ENCODE assay signal across 11 cellular contexts in genomic region chr1:181893937-181894336, GRCh38.
"Had no signal": no experiment of that assay in that cellular context is flagged by ENCODE, and none has a peak within 500 bp of the region (broad histone marks: within the 10 kb centered on the region; RNA-seq: fewer than 3 reads in every experiment).

No MANE protein-coding gene starts in this region.

- H3K4me1 Mint-ChIP-seq: GM23338 had no signal

- H3K4me3 ChIP-seq: GM23248, GM23338, HAP-1 had no signal

- H3K36me3 ChIP-seq: HAP-1 had no signal

- H3K4me2 ChIP-seq: GM23338 had no signal

- H3K4me1 ChIP-seq: HAP-1 had no signal

- ATAC-seq: GM23338, HCT116 had no signal

- H3K9me3 ChIP-seq: HAP-1 had no signal

- H3K4me3 Mint-ChIP-seq: GM23338, H9, HFFc6 had no signal

- H2AFZ ChIP-seq: GM23248, GM23338 had no signal

- DNase-seq: GM23248, GOT3, H7, H9, HCEC 1CT, HFFc6 had no signal

- H3K27ac Mint-ChIP-seq: GM23338, H9, HFFc6 had no signal

- FAIRE-seq: H1, H54 had no signal

- H3K9ac ChIP-seq: GM23248 had no signal

- H3K27ac ChIP-seq: GM23248 had no signal
